Comparison of ENCODE assay signal across 19 cellular contexts in genomic region chr1:107933736-107934135, GRCh38. TPM values are rescaled to one million over a fixed set of nuclear protein-coding genes. Genes with fewer than 3 reads are reported as not detected.
DNase-seq lines count a peak whose midpoint lies in the region; ATAC-seq and TF ChIP-seq lines count a peak whose summit lies in the region.
"Had no signal": no experiment of that assay in that cellular context is flagged by ENCODE, and none has a peak within 500 bp of the region (broad histone marks: within the 10 kb centered on the region; RNA-seq: fewer than 3 reads in every experiment).

No MANE protein-coding gene starts in this region.

- POLR2A ChIA-PET in OCI-LY7 (lab: Charles Lee): interaction anchor here (0.6 to 2.0 kb wide), 25 partner anchors 9 to 696 kb away, joined by 3 to 11 read pairs (median 4); no protein-coding TSS in a partner anchor
- POLR2A ChIA-PET in CD8-positive, alpha-beta T cell (lab: Charles Lee): interaction anchor here (0.6 to 1.8 kb wide), 6 partner anchors 14 to 153 kb away, joined by 3 to 6 read pairs (median 4); no protein-coding TSS in a partner anchor

- H3K27ac ChIP-seq in OCI-LY7 (ENCODE audit: low read depth, low read length, poor library complexity, severe bottlenecking) (no peak overlapping the region), neural progenitor cell (no peak overlapping the region)
- no peak overlapping the region for H3K27ac ChIP-seq in CD8-positive, alpha-beta T cell (ENCODE audit: low read depth, low read length)
- H3K27ac ChIP-seq: PC-9, RWPE1 had no signal

- no peak for DNase-seq in activated T-cell treated with anti-CD3 and anti-CD28 coated beads, Interleukin-2, amount 50 U/mL, for 24 hours
- DNase-seq in activated T-cell treated with anti-CD3 and anti-CD28 coated beads for 4 hours (no peak), OCI-LY7 (ENCODE audit: low spot score) (no peak), immature natural killer cell (no peak), iPS-NIHi7 (ENCODE audit: extremely low spot score) (no peak), neural progenitor cell (ENCODE audit: low spot score) (no peak)
- no peak for DNase-seq in CD8-positive, alpha-beta T cell
- DNase-seq: 8988T; CD4-positive, alpha-beta T cell; DMS153; H7; HFFc6; NCI-H1105 treated with DMSO at 0.1 percent for 48 hours; NCI-H1694 treated with DMSO at 0.1 percent for 48 hours; NCI-H510A; NCI-H748 treated with DMSO at 0.1 percent for 48 hours; PC-9 had no signal

- H3K4me1 Mint-ChIP-seq in activated T-cell treated with anti-CD3 and anti-CD28 coated beads, Interleukin-2, amount 50 U/mL, for 24 hours (ENCODE audit: low read depth): peaks cover 75% of the 10 kb centered on the region
- H3K4me1 Mint-ChIP-seq in immature natural killer cell: peaks cover 39 to 70% of the 10 kb centered on the region in 2 donors
- H3K4me1 Mint-ChIP-seq in CD8-positive, alpha-beta T cell (ENCODE audit: low read depth): peaks cover 47% of the 10 kb centered on the region
- H3K4me1 Mint-ChIP-seq in neural progenitor cell: peaks cover 11% of the 10 kb centered on the region

- no peaks in the 10 kb centered on the region for H3K9me3 Mint-ChIP-seq in activated T-cell treated with anti-CD3 and anti-CD28 coated beads, Interleukin-2, amount 50 U/mL, for 24 hours
- H3K9me3 Mint-ChIP-seq in immature natural killer cell (no peaks in the 10 kb centered on the region), neural progenitor cell (no peaks in the 10 kb centered on the region)
- no peaks in the 10 kb centered on the region for H3K9me3 Mint-ChIP-seq in CD8-positive, alpha-beta T cell
- H3K9me3 Mint-ChIP-seq: CD4-positive, alpha-beta T cell; HFFc6 had no signal

- BruUV-seq in OCI-LY7 (replicated peaks; lab: Mats Ljungman, UMichigan): no TSS peak

- no peaks in the 10 kb centered on the region for H3F3A ChIP-seq in neural progenitor cell (ENCODE audit: low read depth)

- no peak for TF ChIP-seq CTCF in OCI-LY7 (conservative IDR thresholded peaks at IDR 0.05; ENCODE audit: low read length)
- no peak for TF ChIP-seq CTCF in CD8-positive, alpha-beta T cell (IDR thresholded peaks at IDR 0.05)
- TF ChIP-seq CTCF in neural progenitor cell (IDR thresholded peaks at IDR 0.05): no peak

- no peak overlapping the region for H3K4me3 Mint-ChIP-seq in activated T-cell treated with anti-CD3 and anti-CD28 coated beads, Interleukin-2, amount 50 U/mL, for 24 hours
- H3K4me3 Mint-ChIP-seq in immature natural killer cell (no peak overlapping the region), neural progenitor cell (no peak overlapping the region)
- no peak overlapping the region for H3K4me3 Mint-ChIP-seq in CD8-positive, alpha-beta T cell
- H3K4me3 Mint-ChIP-seq: HFFc6 had no signal

- H2AFZ ChIP-seq in OCI-LY7 (ENCODE audit: low read length) (peak overlapping the region; percentile 73), neural progenitor cell (replicated peaks) (no peak overlapping the region)
- H2AFZ ChIP-seq: PC-9 had no signal

- no peak overlapping the region for H3K9ac ChIP-seq in neural progenitor cell

- no peaks in the 10 kb centered on the region for H3K9me2 ChIP-seq in OCI-LY7 (ENCODE audit: insufficient read depth, low read length)

- CTCF ChIA-PET in OCI-LY7 (lab: Charles Lee; ENCODE audit: unreplicated experiment): interaction anchor here (1.0 kb wide), 1 partner anchor 12 kb away, joined by 3 read pairs; no protein-coding TSS in a partner anchor
- CTCF ChIA-PET in CD8-positive, alpha-beta T cell (lab: Charles Lee): interaction anchor here (1.8 kb wide), 1 partner anchor 193 kb away, joined by 4 read pairs; no protein-coding TSS in a partner anchor

- no peaks in the 10 kb centered on the region for H3K27me3 ChIP-seq in CD8-positive, alpha-beta T cell (ENCODE audit: insufficient read depth, low read length)
- H3K27me3 ChIP-seq in neural progenitor cell: no peaks in the 10 kb centered on the region

- H3K79me2 ChIP-seq in OCI-LY7 (ENCODE audit: insufficient read depth, low read depth, low read length) (no peaks in the 10 kb centered on the region), neural progenitor cell (ENCODE audit: low read depth) (no peaks in the 10 kb centered on the region)

- intact Hi-C loops in OCI-LY7 (cut with micrococcal nuclease; ENCODE audit: unreplicated experiment): no loop called here
- intact Hi-C loops in CD8-positive, alpha-beta T cell (cut with DNase I, micrococcal nuclease): loop anchor here in 1 of 2 experiments (2.0 kb wide), 1 partner anchor 15 kb away; no protein-coding TSS in a partner anchor

- peaks cover 44% of the 10 kb centered on the region for H3K4me1 ChIP-seq in OCI-LY7 (ENCODE audit: insufficient read depth, low read length, poor library complexity, severe bottlenecking)
- H3K4me1 ChIP-seq in CD8-positive, alpha-beta T cell (ENCODE audit: insufficient read depth, low read length): peaks cover 32% of the 10 kb centered on the region
- H3K4me1 ChIP-seq in neural progenitor cell: peaks cover 9% of the 10 kb centered on the region

- H3K27me3 Mint-ChIP-seq in activated T-cell treated with anti-CD3 and anti-CD28 coated beads, Interleukin-2, amount 50 U/mL, for 24 hours: no peaks in the 10 kb centered on the region
- H3K27me3 Mint-ChIP-seq in immature natural killer cell (ENCODE audit: low read depth in 3 of 3) (peaks cover 3 to 7% (median 3%) of the 10 kb centered on the region in 3 donors), neural progenitor cell (ENCODE audit: insufficient read depth, low read depth) (no peaks in the 10 kb centered on the region)
- H3K27me3 Mint-ChIP-seq in CD8-positive, alpha-beta T cell (ENCODE audit: low read depth): no peaks in the 10 kb centered on the region
- H3K27me3 Mint-ChIP-seq: CD4-positive, alpha-beta T cell had no signal

- peak; percentile 32 for ATAC-seq in HG02938 (IDR thresholded peaks at IDR 0.05; ENCODE audit: unreplicated experiment)
- no peak for ATAC-seq in CD8-positive, alpha-beta T cell

- no peaks in the 10 kb centered on the region; the same call in 1 of the 2 replicates for H3K9me3 ChIP-seq in OCI-LY7 (ENCODE audit: low read length)
- H3K9me3 ChIP-seq in CD8-positive, alpha-beta T cell (ENCODE audit: low read length): no peaks in the 10 kb centered on the region
- no peaks in the 10 kb centered on the region for H3K9me3 ChIP-seq in neural progenitor cell (ENCODE audit: low read depth)

- H3K4me3 ChIP-seq in OCI-LY7 (ENCODE audit: low read depth, low read length, poor library complexity, severe bottlenecking): no peak overlapping the region
- H3K4me3 ChIP-seq in CD8-positive, alpha-beta T cell (ENCODE audit: low read depth, low read length): no peak overlapping the region
- no peak overlapping the region for H3K4me3 ChIP-seq in neural progenitor cell
- H3K4me3 ChIP-seq: PC-9 had no signal

- H3K36me3 ChIP-seq in OCI-LY7 (ENCODE audit: insufficient read depth, low read length) (no peaks in the 10 kb centered on the region), neural progenitor cell (no peaks in the 10 kb centered on the region)
- H3K36me3 ChIP-seq in CD8-positive, alpha-beta T cell (ENCODE audit: insufficient read depth, low read length): no peaks in the 10 kb centered on the region

- no peaks in the 10 kb centered on the region for H3K36me3 Mint-ChIP-seq in activated T-cell treated with anti-CD3 and anti-CD28 coated beads, Interleukin-2, amount 50 U/mL, for 24 hours (ENCODE audit: low read depth)
- H3K36me3 Mint-ChIP-seq in immature natural killer cell (peaks cover 0 to 5% (median 0%) of the 10 kb centered on the region in 3 donors), neural progenitor cell (no peaks in the 10 kb centered on the region)
- no peaks in the 10 kb centered on the region for H3K36me3 Mint-ChIP-seq in CD8-positive, alpha-beta T cell

- H3K27ac Mint-ChIP-seq in activated T-cell treated with anti-CD3 and anti-CD28 coated beads, Interleukin-2, amount 50 U/mL, for 24 hours: peak overlapping the region; percentile 64
- H3K27ac Mint-ChIP-seq in immature natural killer cell (peak overlapping the region in 4 of 6 donors; percentile 9 to 69 (median 39)), neural progenitor cell (no peak overlapping the region)
- no peak overlapping the region for H3K27ac Mint-ChIP-seq in CD8-positive, alpha-beta T cell
- H3K27ac Mint-ChIP-seq: HFFc6 had no signal

- H3K4me2 ChIP-seq in OCI-LY7 (ENCODE audit: low read length): peak overlapping the region; percentile 67
- no peak overlapping the region for H3K4me2 ChIP-seq in neural progenitor cell
- H3K4me2 ChIP-seq: PC-9 had no signal

- H4K20me1 ChIP-seq in OCI-LY7 (ENCODE audit: insufficient read depth, low read length) (no peaks in the 10 kb centered on the region), neural progenitor cell (ENCODE audit: low read depth) (no peaks in the 10 kb centered on the region)

RNA-seq across cellular contexts. Expression of gene VAV3, which starts 31.2 kb away (rescaled TPM):
- 2.3 and 6.6 TPM in 2 replicates for total RNA-seq in OCI-LY7 (2014; rRNA removed; shearing (Covaris generic))
- total RNA-seq in OCI-LY7 (2022) (5.1 and 8.3 TPM in 2 replicates), neural progenitor cell (ENCODE audit: low replicate concordance) (1.1 and 1.7 TPM in 2 replicates)
- 10 to 100 TPM; 17.6 to 19.4 (median 18.8) TPM for polyA plus RNA-seq in immature natural killer cell
- 10 to 100 TPM in 1 of 2 experiments, 1 to 10 TPM in 1; 9.7 to 11.4 TPM for total RNA-seq in CD8-positive, alpha-beta T cell
- total RNA-seq: HFFc6 had no signal

Comparison
In these comparisons a context has a peak if more than half of its experiments do, and no peak if none do; other contexts are left out.
1. H3K27ac Mint-ChIP-seq: peak in activated T-cell treated with anti-CD3 and anti-CD28 coated beads, Interleukin-2, amount 50 U/mL, for 24 hours (single experiment) and immature natural killer cell (4 of 6); none in CD8-positive, alpha-beta T cell (single experiment) and neural progenitor cell (single experiment).